1 cellular context compared by ENCODE assay signal in genomic region chr15:79923068-79923514, GRCh38.
TF ChIP-seq lines count a peak whose summit lies in the region.

No MANE protein-coding gene starts in this region.

TF ChIP-seq in HCT116, 20 proteins besides CTCF, POLR2A, EP300 and RAD21:
- TF ChIP-seq SRF (IDR thresholded peaks at IDR 0.05; ENCODE audit: low read depth) = no peak
- TF ChIP-seq CBX3 (IDR thresholded peaks at IDR 0.05; ENCODE audit: low read depth) = no peak
- TF ChIP-seq, protein P1, sequence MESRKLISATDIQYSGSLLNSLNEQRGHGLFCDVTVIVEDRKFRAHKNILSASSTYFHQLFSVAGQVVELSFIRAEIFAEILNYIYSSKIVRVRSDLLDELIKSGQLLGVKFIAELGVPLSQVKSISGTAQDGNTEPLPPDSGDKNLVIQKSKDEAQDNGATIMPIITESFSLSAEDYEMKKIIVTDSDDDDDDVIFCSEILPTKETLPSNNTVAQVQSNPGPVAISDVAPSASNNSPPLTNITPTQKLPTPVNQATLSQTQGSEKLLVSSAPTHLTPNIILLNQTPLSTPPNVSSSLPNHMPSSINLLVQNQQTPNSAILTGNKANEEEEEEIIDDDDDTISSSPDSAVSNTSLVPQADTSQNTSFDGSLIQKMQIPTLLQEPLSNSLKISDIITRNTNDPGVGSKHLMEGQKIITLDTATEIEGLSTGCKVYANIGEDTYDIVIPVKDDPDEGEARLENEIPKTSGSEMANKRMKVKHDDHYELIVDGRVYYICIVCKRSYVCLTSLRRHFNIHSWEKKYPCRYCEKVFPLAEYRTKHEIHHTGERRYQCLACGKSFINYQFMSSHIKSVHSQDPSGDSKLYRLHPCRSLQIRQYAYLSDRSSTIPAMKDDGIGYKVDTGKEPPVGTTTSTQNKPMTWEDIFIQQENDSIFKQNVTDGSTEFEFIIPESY (IDR thresholded peaks at IDR 0.05; ENCODE audit: extremely low read depth, insufficient replicate concordance, low read length) = no peak
- TF ChIP-seq EGR1 (IDR thresholded peaks at IDR 0.05; ENCODE audit: low read depth) = no peak
- TF ChIP-seq YY1 (IDR thresholded peaks at IDR 0.05; ENCODE audit: extremely low read depth, insufficient replicate concordance, low read depth, low read length) = no peak
